Comparison of ENCODE assay signal across 8 cellular contexts in the genomic region with DNA sequence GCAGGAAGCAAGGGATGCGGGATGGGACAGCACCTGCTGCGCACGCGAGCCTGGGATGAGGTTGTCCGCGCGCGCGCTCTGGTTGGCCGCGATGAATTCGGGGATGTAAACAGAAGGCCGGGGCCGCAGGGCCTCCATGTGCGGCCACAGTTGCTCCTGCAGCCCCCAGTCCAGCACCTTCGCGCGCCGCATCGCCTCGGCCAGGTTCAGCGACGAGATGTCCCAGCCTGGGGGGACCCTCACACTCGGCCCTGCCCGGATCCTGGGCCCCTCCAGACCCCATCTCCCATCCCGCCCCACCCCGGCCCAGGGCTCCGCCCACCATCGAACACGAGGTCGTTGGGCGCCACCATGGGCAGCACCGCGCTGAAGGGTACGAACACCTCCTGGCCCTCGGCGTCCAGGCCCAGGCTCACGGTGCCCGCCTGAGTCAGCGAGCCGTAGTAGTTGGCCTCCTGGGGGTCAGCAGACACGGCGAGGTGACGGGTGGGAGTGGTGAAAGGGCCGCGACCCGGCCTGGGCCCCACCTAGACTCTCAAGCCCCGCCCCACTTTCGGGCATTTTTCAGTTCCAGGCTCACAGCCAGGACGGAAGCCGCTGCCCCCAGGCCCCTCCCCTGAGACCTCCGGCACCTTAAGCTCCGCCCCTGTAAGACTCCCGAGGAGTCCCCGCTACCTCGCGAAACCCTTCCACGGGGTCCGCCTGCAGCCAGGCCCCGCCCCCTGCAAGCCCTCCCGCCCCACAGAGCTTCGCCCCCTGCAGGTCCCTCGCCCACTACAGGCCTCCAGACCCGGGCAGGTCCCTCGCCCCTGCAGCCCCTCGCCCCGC. TPM values are rescaled to one million over a fixed set of nuclear protein-coding genes. Genes with fewer than 3 reads are reported as not detected.
A peak's percentile ranks its signal among the peaks of the same experiment; 100 is the strongest.
DNase-seq lines count a peak whose midpoint lies in the region; ATAC-seq lines count a peak whose summit lies in the region.

No MANE protein-coding gene starts in this region.

- ATAC-seq in HG02870 (IDR thresholded peaks at IDR 0.05; ENCODE audit: unreplicated experiment) (peak; percentile 48), GM21529 (IDR thresholded peaks at IDR 0.05; ENCODE audit: unreplicated experiment) (no peak)
- ATAC-seq in stimulated activated effector memory CD8-positive, alpha-beta T cell treated with anti-CD3 and anti-CD28 coated beads, Interleukin-12 subunit alpha, Interleukin-12 subunit beta, amount 100 ng/mL, for 72 hours: peak; percentile 73

- H3K36me3 Mint-ChIP-seq in activated CD4-positive, alpha-beta memory T cell treated with anti-CD3 and anti-CD28 coated beads for 36 hours: peaks cover 7% of the 10 kb centered on the region
- peaks cover 76% of the 10 kb centered on the region for H3K36me3 Mint-ChIP-seq in stimulated activated effector memory CD8-positive, alpha-beta T cell treated with anti-CD3 and anti-CD28 coated beads, Interleukin-12 subunit alpha, Interleukin-12 subunit beta, amount 100 ng/mL, for 72 hours

- WGBS in mesodermal cell (ENCODE audit: insufficient coverage in 2 of 2), 2 experiments: 40 to 45% methylated on average over 44 to 55 of the region's 67 CpGs

- DNase-seq in NCI-H526 (lab: John Stamatoyannopoulos, UW): peak; percentile 26 to 84
- peak; percentile 79 for DNase-seq in activated CD4-positive, alpha-beta memory T cell treated with anti-CD3 and anti-CD28 coated beads for 36 hours
- DNase-seq in effector CD8-positive, alpha-beta T cell (lab: John Stamatoyannopoulos, UW): peak; percentile 82
- peak; percentile 63 to 88 for DNase-seq in stimulated activated effector memory CD8-positive, alpha-beta T cell treated with anti-CD3 and anti-CD28 coated beads, Interleukin-12 subunit alpha, Interleukin-12 subunit beta, amount 100 ng/mL, for 72 hours (ENCODE audit: low spot score in 2 of 2)

- H3K4me1 Mint-ChIP-seq in activated CD4-positive, alpha-beta memory T cell treated with anti-CD3 and anti-CD28 coated beads for 36 hours (ENCODE audit: low read depth): peaks cover 16% of the 10 kb centered on the region
- peaks cover 52% of the 10 kb centered on the region for H3K4me1 Mint-ChIP-seq in stimulated activated effector memory CD8-positive, alpha-beta T cell treated with anti-CD3 and anti-CD28 coated beads, Interleukin-12 subunit alpha, Interleukin-12 subunit beta, amount 100 ng/mL, for 72 hours

- H3K4me1 ChIP-seq in mesodermal cell (ENCODE audit: control insufficient read depth, insufficient read depth, low read length, poor library complexity, severe bottlenecking): peaks cover 50% of the 10 kb centered on the region

- H3K27ac ChIP-seq in mesodermal cell (ENCODE audit: low read depth, low read length, severe bottlenecking): no peak overlapping the region

- POLR2A ChIA-PET in activated CD4-positive, alpha-beta memory T cell treated with anti-CD3 and anti-CD28 coated beads for 36 hours (lab: Charles Lee): no interaction called here

- peak overlapping the region; percentile 56 for H3K27ac Mint-ChIP-seq in activated CD4-positive, alpha-beta memory T cell treated with anti-CD3 and anti-CD28 coated beads for 36 hours
- H3K27ac Mint-ChIP-seq in stimulated activated effector memory CD8-positive, alpha-beta T cell treated with anti-CD3 and anti-CD28 coated beads, Interleukin-12 subunit alpha, Interleukin-12 subunit beta, amount 100 ng/mL, for 72 hours: peak overlapping the region; percentile 56

- H3K4me3 ChIP-seq in GM08714 (ENCODE audit: low read length) (peak overlapping the region; percentile 45; the same call in 1 of the 2 replicates), mesodermal cell (ENCODE audit: extremely low read depth, insufficient read depth, low read length, poor library complexity, severe bottlenecking) (peak overlapping the region; percentile 60)

- H3K36me3 ChIP-seq in mesodermal cell (ENCODE audit: control insufficient read depth, insufficient read depth, low read length): peaks cover 25% of the 10 kb centered on the region

- H3K27me3 Mint-ChIP-seq in activated CD4-positive, alpha-beta memory T cell treated with anti-CD3 and anti-CD28 coated beads for 36 hours: no peaks in the 10 kb centered on the region

- no peaks in the 10 kb centered on the region for H3K9me3 ChIP-seq in mesodermal cell (ENCODE audit: control insufficient read depth, low read length)

- peak overlapping the region; percentile 65 for H3K4me3 Mint-ChIP-seq in activated CD4-positive, alpha-beta memory T cell treated with anti-CD3 and anti-CD28 coated beads for 36 hours
- peak overlapping the region; percentile 65 for H3K4me3 Mint-ChIP-seq in stimulated activated effector memory CD8-positive, alpha-beta T cell treated with anti-CD3 and anti-CD28 coated beads, Interleukin-12 subunit alpha, Interleukin-12 subunit beta, amount 100 ng/mL, for 72 hours

- intact Hi-C loops in activated CD4-positive, alpha-beta memory T cell treated with anti-CD3 and anti-CD28 coated beads for 36 hours (cut with micrococcal nuclease): no loop called here

- CTCF ChIA-PET in activated CD4-positive, alpha-beta memory T cell treated with anti-CD3 and anti-CD28 coated beads for 36 hours (lab: Charles Lee): interaction anchor here (0.7 kb wide), 1 partner anchor 71 kb away, joined by 3 read pairs; no protein-coding TSS in a partner anchor

- no peaks in the 10 kb centered on the region for H3K9me3 Mint-ChIP-seq in activated CD4-positive, alpha-beta memory T cell treated with anti-CD3 and anti-CD28 coated beads for 36 hours
- no peaks in the 10 kb centered on the region for H3K9me3 Mint-ChIP-seq in stimulated activated effector memory CD8-positive, alpha-beta T cell treated with anti-CD3 and anti-CD28 coated beads, Interleukin-12 subunit alpha, Interleukin-12 subunit beta, amount 100 ng/mL, for 72 hours

RNA-seq across cellular contexts. Expression of a gene that starts 1.1 kb away (rescaled TPM):
- 10 to 100 TPM; 19.3 to 20.0 TPM for total RNA-seq in activated CD4-positive, alpha-beta memory T cell treated with anti-CD3 and anti-CD28 coated beads for 36 hours
- polyA plus RNA-seq in mesodermal cell (2013, experiment 1 of 2): 302 TPM
- polyA plus RNA-seq in mesodermal cell (2013, experiment 2 of 2): 255 TPM

RNA-seq across cellular contexts. Expression of a gene that starts 17.7 kb away (rescaled TPM):
- 100 to 1,000 TPM in 1 of 2 experiments, 10 to 100 TPM in 1; 97.9 to 102 TPM for total RNA-seq in activated CD4-positive, alpha-beta memory T cell treated with anti-CD3 and anti-CD28 coated beads for 36 hours
- 89.4 TPM for polyA plus RNA-seq in mesodermal cell (2013, experiment 1 of 2)
- 70.1 TPM for polyA plus RNA-seq in mesodermal cell (2013, experiment 2 of 2)

RNA-seq across cellular contexts. Expression of a gene that starts 39.4 kb away (rescaled TPM):
- not detected for total RNA-seq in activated CD4-positive, alpha-beta memory T cell treated with anti-CD3 and anti-CD28 coated beads for 36 hours
- polyA plus RNA-seq in mesodermal cell (2013, experiment 1 of 2): not detected
- polyA plus RNA-seq in mesodermal cell (2013, experiment 2 of 2): not detected

RNA-seq across cellular contexts. Expression of a gene that starts 50.9 kb away (rescaled TPM):
- total RNA-seq in activated CD4-positive, alpha-beta memory T cell treated with anti-CD3 and anti-CD28 coated beads for 36 hours: not detected
- 38.5 TPM for polyA plus RNA-seq in mesodermal cell (2013, experiment 1 of 2)
- 29.4 TPM for polyA plus RNA-seq in mesodermal cell (2013, experiment 2 of 2)
